Comparison of ENCODE assay signal across 9 cellular contexts in genomic region chr1:155934933-155935590, GRCh38. TPM values are rescaled to one million over a fixed set of nuclear protein-coding genes. Genes with fewer than 3 reads are reported as not detected.
A peak's percentile ranks its signal among the peaks of the same experiment; 100 is the strongest.
DNase-seq lines count a peak whose midpoint lies in the region; ATAC-seq and TF ChIP-seq lines count a peak whose summit lies in the region.
"Had no signal": no experiment of that assay in that cellular context is flagged by ENCODE, and none has a peak within 500 bp of the region (broad histone marks: within the 10 kb centered on the region; RNA-seq: fewer than 3 reads in every experiment).

No MANE protein-coding gene starts in this region.

- H3K4me3 Mint-ChIP-seq in naive thymus-derived CD4-positive, alpha-beta T cell, result no peak overlapping the region

- H3K36me3 Mint-ChIP-seq in naive thymus-derived CD4-positive, alpha-beta T cell, result peaks cover 0 to 14% (median 0%) of the 10 kb centered on the region in 5 donors

- no peak for ATAC-seq in naive thymus-derived CD4-positive, alpha-beta T cell
- no peak for ATAC-seq in esophagus mucosa
- ATAC-seq in HG02588 (IDR thresholded peaks at IDR 0.05; ENCODE audit: unreplicated experiment), result no peak
- no peak for ATAC-seq in HG03095 (IDR thresholded peaks at IDR 0.05; ENCODE audit: unreplicated experiment)

- POLR2A ChIA-PET in naive thymus-derived CD4-positive, alpha-beta T cell (lab: Charles Lee), result interaction anchor here (0.6 to 4.1 kb wide), 15 partner anchors 9 to 832 kb away, joined by 3 to 47 read pairs (median 5); partner anchors contain the start of genes ARHGEF2 and SSR2

- H3K27me3 ChIP-seq in naive thymus-derived CD4-positive, alpha-beta T cell (ENCODE audit: control insufficient read depth in 2 of 2, insufficient read depth in 2 of 2, low read length in 2 of 2), result no peaks in the 10 kb centered on the region

- no peaks in the 10 kb centered on the region for H3K27me3 Mint-ChIP-seq in naive thymus-derived CD4-positive, alpha-beta T cell

- H3K27ac Mint-ChIP-seq in naive thymus-derived CD4-positive, alpha-beta T cell, result peak overlapping the region in 1 of 9 donors; percentile 22

- H3K36me3 ChIP-seq in naive thymus-derived CD4-positive, alpha-beta T cell (ENCODE audit: control insufficient read depth in 2 of 3, insufficient read depth in 3 of 3, low read length in 3 of 3), result peaks cover 3 to 28% (median 8%) of the 10 kb centered on the region in 3 experiments

- no peaks in the 10 kb centered on the region for H3K9me3 Mint-ChIP-seq in naive thymus-derived CD4-positive, alpha-beta T cell

- CTCF ChIA-PET in naive thymus-derived CD4-positive, alpha-beta T cell (lab: Charles Lee), result interaction anchor here (0.6 to 3.9 kb wide), 4 partner anchors 33 to 132 kb away, joined by 3 to 29 read pairs (median 4); no protein-coding TSS in a partner anchor

- peak overlapping the region; percentile 68 for H3K4me3 ChIP-seq in choroid plexus epithelial cell (ENCODE audit: low read depth, low read length)
- H3K4me3 ChIP-seq in naive thymus-derived CD4-positive, alpha-beta T cell (ENCODE audit: low read length), result peak overlapping the region; percentile 51

- peaks cover 40 to 45% of the 10 kb centered on the region in 2 donors for H3K4me1 ChIP-seq in naive thymus-derived CD4-positive, alpha-beta T cell (ENCODE audit: control insufficient read depth in 2 of 2, insufficient read depth in 2 of 2, low read length in 2 of 2)

- H3K27ac ChIP-seq in naive thymus-derived CD4-positive, alpha-beta T cell (ENCODE audit: low read depth, low read length), result peak overlapping the region; percentile 89

- peak; percentile 26 for DNase-seq in COLO668 (lab: John Stamatoyannopoulos, UW; ENCODE audit: unreplicated experiment)
- peak; percentile 86 for DNase-seq in NCI-H1694 treated with DMSO at 0.1 percent for 48 hours (lab: John Stamatoyannopoulos, UW)
- DNase-seq in choroid plexus epithelial cell (ENCODE audit: low read depth), result no peak
- no peak for DNase-seq in naive thymus-derived CD4-positive, alpha-beta T cell
- DNase-seq in stimulated activated CD4-positive, alpha-beta T cell treated with anti-CD3 and anti-CD28 coated beads, Interleukin-15, amount 100 ng/mL, for 24 hours, result no peak

- H3K4me1 Mint-ChIP-seq in naive thymus-derived CD4-positive, alpha-beta T cell, result peaks cover 20 to 41% (median 36%) of the 10 kb centered on the region in 7 donors

- TF ChIP-seq CTCF in choroid plexus epithelial cell (conservative IDR thresholded peaks at IDR 0.05; ENCODE audit: low read depth, low read length), result no peak

- H3K9me3 ChIP-seq in naive thymus-derived CD4-positive, alpha-beta T cell (ENCODE audit: control insufficient read depth in 2 of 3, low read length in 3 of 3), result no peaks in the 10 kb centered on the region

- intact Hi-C loops in naive thymus-derived CD4-positive, alpha-beta T cell (cut with micrococcal nuclease), result loop anchor here (1.0 to 5.0 kb wide), 17 partner anchors 11 to 627 kb away; partner anchors contain the start of genes LAMTOR2 (in 2 of the 2), RIT1 (in 2 of the 2), ARHGEF2 (in 1 of the 2) and CCT3 (in 1 of the 2)

RNA-seq across cellular contexts. Expression of gene KHDC4, which starts 0.8 kb away (rescaled TPM):
- total RNA-seq in naive thymus-derived CD4-positive, alpha-beta T cell, result 100 to 1,000 TPM in 2 of 5 experiments, 10 to 100 TPM in 3; 64.6 to 117 (median 79.8) TPM
- polyA plus RNA-seq in naive thymus-derived CD4-positive, alpha-beta T cell, result 1 to 10 TPM; 8.1 to 9.3 TPM
- 19.4 TPM for total RNA-seq in esophagus mucosa

RNA-seq across cellular contexts. Expression of gene RXFP4, which starts 6.4 kb away (rescaled TPM):
- not detected for total RNA-seq in naive thymus-derived CD4-positive, alpha-beta T cell
- 1 to 10 TPM in 1 of 2 donors, under 1 TPM in 1; 0.60 to 1.3 TPM for polyA plus RNA-seq in naive thymus-derived CD4-positive, alpha-beta T cell
- total RNA-seq in esophagus mucosa, result not detected
- total RNA-seq: pulmonary artery endothelial cell had no signal

RNA-seq across cellular contexts. Expression of gene RIT1, which starts 23.9 kb away (rescaled TPM):
- total RNA-seq in naive thymus-derived CD4-positive, alpha-beta T cell, result 10 to 100 TPM; 34.0 to 83.9 (median 41.4) TPM
- 10 to 100 TPM; 19.1 to 19.7 TPM for polyA plus RNA-seq in naive thymus-derived CD4-positive, alpha-beta T cell
- 35.7 TPM for total RNA-seq in esophagus mucosa

RNA-seq across cellular contexts. Expression of gene ARHGEF2, which starts 43.3 kb away (rescaled TPM):
- 100 to 1,000 TPM; 108 to 236 (median 182) TPM for total RNA-seq in naive thymus-derived CD4-positive, alpha-beta T cell
- polyA plus RNA-seq in naive thymus-derived CD4-positive, alpha-beta T cell, result 10 to 100 TPM; 17.0 to 28.5 TPM
- total RNA-seq in esophagus mucosa, result 23.8 TPM

Comparison
In these comparisons a context has a peak if more than half of its experiments do, and no peak if none do; other contexts are left out.
1. DNase-seq: peak in COLO668 (single experiment) and NCI-H1694 treated with DMSO at 0.1 percent for 48 hours (single experiment); none in choroid plexus epithelial cell (single experiment), naive thymus-derived CD4-positive, alpha-beta T cell (0 of 9) and stimulated activated CD4-positive, alpha-beta T cell treated with anti-CD3 and anti-CD28 coated beads, Interleukin-15, amount 100 ng/mL, for 24 hours (single experiment).